Comparison of ENCODE assay signal across 15 cellular contexts in the genomic region with DNA sequence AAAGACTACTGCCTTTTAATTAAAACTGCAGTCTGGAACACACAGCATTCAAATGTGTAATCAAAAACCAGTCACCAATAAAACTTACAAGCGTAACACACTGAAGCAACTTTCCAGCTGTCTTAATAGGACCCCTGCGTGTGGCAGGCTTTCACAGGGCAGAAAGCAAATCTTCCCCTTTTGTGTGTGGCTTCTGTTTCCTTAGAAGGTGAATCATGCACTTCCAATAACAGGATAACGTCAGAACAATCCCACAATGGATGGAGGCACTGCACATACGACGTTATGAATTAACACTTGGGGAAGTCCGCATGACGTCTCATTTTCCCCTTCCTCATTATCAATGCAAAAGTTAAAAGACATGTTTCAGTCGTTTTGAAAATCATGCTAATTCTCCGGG. TPM values are rescaled to one million over a fixed set of nuclear protein-coding genes. Genes with fewer than 3 reads are reported as not detected.
DNase-seq lines count a peak whose midpoint lies in the region; ATAC-seq, FAIRE-seq and TF ChIP-seq lines count a peak whose summit lies in the region.
"Had no signal": no experiment of that assay in that cellular context is flagged by ENCODE, and none has a peak within 500 bp of the region (broad histone marks: within the 10 kb centered on the region; RNA-seq: fewer than 3 reads in every experiment).

No MANE protein-coding gene starts in this region.

- no peak overlapping the region for H4K91ac ChIP-seq in H1 (replicated peaks; ENCODE audit: insufficient read length, low read length)
- H4K91ac ChIP-seq in mesenchymal stem cell (ENCODE audit: low read length) = no peak overlapping the region

- peaks cover 2% of the 10 kb centered on the region for H3K36me3 Mint-ChIP-seq in activated naive CD4-positive, alpha-beta T cell treated with anti-CD3 and anti-CD28 coated beads for 36 hours (ENCODE audit: low read depth)
- peaks cover 19% of the 10 kb centered on the region for H3K36me3 Mint-ChIP-seq in stimulated activated memory B cell treated with anti-CD40 and anti-IgM and Interleukin-4, amounts not matched to agents 10 μg/mL and 1 μg/mL and 100 μg/mL, for 72 hours

- intact Hi-C loops in activated naive CD4-positive, alpha-beta T cell treated with anti-CD3 and anti-CD28 coated beads for 36 hours (cut with micrococcal nuclease) = loop anchor here (2.0 kb wide), 1 partner anchor 78 kb away; no protein-coding TSS in a partner anchor

- CTCF ChIA-PET in activated naive CD4-positive, alpha-beta T cell treated with anti-CD3 and anti-CD28 coated beads for 36 hours (lab: Charles Lee) = no interaction called here
- CTCF ChIA-PET in H1 (lab: Charles Lee; ENCODE audit: partially characterized antibody) = interaction anchor here (0.6 to 1.1 kb wide), 4 partner anchors 37 to 362 kb away, joined by 3 to 4 read pairs (median 4); no protein-coding TSS in a partner anchor

- H3K4me1 Mint-ChIP-seq in activated naive CD4-positive, alpha-beta T cell treated with anti-CD3 and anti-CD28 coated beads for 36 hours (ENCODE audit: low read depth) = peaks cover 7% of the 10 kb centered on the region
- H3K4me1 Mint-ChIP-seq in stimulated activated memory B cell treated with anti-CD40 and anti-IgM and Interleukin-4, amounts not matched to agents 10 μg/mL and 1 μg/mL and 100 μg/mL, for 72 hours = peaks cover 17% of the 10 kb centered on the region

- H2BK120ac ChIP-seq in H1 (replicated peaks; ENCODE audit: low read depth, low read length) = no peak overlapping the region
- no peak overlapping the region for H2BK120ac ChIP-seq in mesenchymal stem cell (ENCODE audit: low read depth, low read length)

- ATAC-seq in stimulated activated memory B cell treated with anti-CD40 and anti-IgM and Interleukin-4, amounts not matched to agents 10 μg/mL and 1 μg/mL and 100 μg/mL, for 72 hours = peak; percentile 84
- ATAC-seq: pancreas had no signal

- H2BK15ac ChIP-seq in H1 (ENCODE audit: low read length) (no peak overlapping the region), mesenchymal stem cell (ENCODE audit: low read depth, poor library complexity, severe bottlenecking) (no peak overlapping the region)

- H3K9me3 Mint-ChIP-seq in activated naive CD4-positive, alpha-beta T cell treated with anti-CD3 and anti-CD28 coated beads for 36 hours = no peaks in the 10 kb centered on the region
- no peaks in the 10 kb centered on the region for H3K9me3 Mint-ChIP-seq in stimulated activated memory B cell treated with anti-CD40 and anti-IgM and Interleukin-4, amounts not matched to agents 10 μg/mL and 1 μg/mL and 100 μg/mL, for 72 hours

- H3K56ac ChIP-seq in H1 (replicated peaks; ENCODE audit: insufficient read length, low read depth, low read length) = no peak overlapping the region

- H4K20me1 ChIP-seq in H1 (replicated peaks in 1 of 2; ENCODE audit: control insufficient read depth in 1 of 2, insufficient read depth in 2 of 2, low read length in 2 of 2) = no peaks in the 10 kb centered on the region

- TF ChIP-seq CTCF in H1 (IDR thresholded peaks at IDR 0.05; ENCODE audit: control extremely low read depth in 1 of 3, insufficient read depth in 1 of 3, low read depth in 1 of 3, low read length in 3 of 3) = no peak

- no peak overlapping the region for H3K27ac Mint-ChIP-seq in activated naive CD4-positive, alpha-beta T cell treated with anti-CD3 and anti-CD28 coated beads for 36 hours
- H3K27ac Mint-ChIP-seq in stimulated activated memory B cell treated with anti-CD40 and anti-IgM and Interleukin-4, amounts not matched to agents 10 μg/mL and 1 μg/mL and 100 μg/mL, for 72 hours = peak overlapping the region; percentile 88

- no peaks in the 10 kb centered on the region for H3K23me2 ChIP-seq in H1 (ENCODE audit: low read depth, low read length)

- H3K79me1 ChIP-seq in H1 (ENCODE audit: low read depth, low read length) (no peaks in the 10 kb centered on the region), mesenchymal stem cell (replicated peaks; ENCODE audit: low read length, poor library complexity, severe bottlenecking) (no peaks in the 10 kb centered on the region)

- TF ChIP-seq RAD21 in H1 (IDR thresholded peaks at IDR 0.05 in 1 of 2, conservative IDR thresholded peaks at IDR 0.05 in 1 of 2; ENCODE audit: low read depth in 2 of 2, low read length in 2 of 2) = no peak

- POLR2A ChIA-PET in H1 (lab: Charles Lee; ENCODE audit: partially characterized antibody) = no interaction called here

- H3K9ac ChIP-seq in H1 (replicated peaks in 1 of 4; ENCODE audit: extremely low read depth in 1 of 4, low read depth in 3 of 4, low read length in 3 of 4) = no peak overlapping the region
- H3K9ac ChIP-seq in mesenchymal stem cell (ENCODE audit: low read length) = no peak overlapping the region

- 79% methylated on average over 9 of the region's 9 CpGs; no CpG with 5 or more reads in 1 of the 2 experiments for WGBS in H1 (ENCODE audit: extremely low coverage in 1 of 2, insufficient coverage in 1 of 2, insufficient read length in 1 of 2, insufficient replicate concordance in 2 of 2, low coverage in 1 of 2, low lambda C conversion rate in 2 of 2, missing lambda C conversion rate in 1 of 2), 2 experiments
- 81% methylated on average over 9 of the region's 9 CpGs for WGBS in mesenchymal stem cell

- H3K27ac ChIP-seq in H1 (ENCODE audit: low read depth, low read length) = no peak overlapping the region
- H3K27ac ChIP-seq in mesenchymal stem cell (ENCODE audit: low read length, poor library complexity, severe bottlenecking) = no peak overlapping the region
- H3K27ac ChIP-seq: pancreas had no signal

- peak; percentile 48 for FAIRE-seq in H1 (lab: Jason Lieb, UNC)
- FAIRE-seq: pancreas had no signal

- no peak overlapping the region for H3K18ac ChIP-seq in H1 (ENCODE audit: extremely low read depth, low read length)
- no peak overlapping the region for H3K18ac ChIP-seq in mesenchymal stem cell (ENCODE audit: low read depth in 1 of 2, low read length in 2 of 2)

- no peaks in the 10 kb centered on the region for H3K27me3 Mint-ChIP-seq in activated naive CD4-positive, alpha-beta T cell treated with anti-CD3 and anti-CD28 coated beads for 36 hours (ENCODE audit: low read depth)
- H3K27me3 Mint-ChIP-seq in stimulated activated memory B cell treated with anti-CD40 and anti-IgM and Interleukin-4, amounts not matched to agents 10 μg/mL and 1 μg/mL and 100 μg/mL, for 72 hours = no peaks in the 10 kb centered on the region

- H3K23ac ChIP-seq in H1 (ENCODE audit: insufficient read length) (no peak overlapping the region), mesenchymal stem cell (ENCODE audit: low read length in 2 of 2) (no peak overlapping the region)

- H3K4me3 ChIP-seq in H1 (ENCODE audit: extremely low read depth in 1 of 4, insufficient read depth in 2 of 4, low read depth in 3 of 4, low read length in 4 of 4) = no peak overlapping the region
- H3K4me3 ChIP-seq in mesenchymal stem cell (ENCODE audit: insufficient read depth in 1 of 2, low read depth in 1 of 2, low read length in 2 of 2) = no peak overlapping the region
- H3K4me3 ChIP-seq: pancreas had no signal

- no peak overlapping the region for H4K8ac ChIP-seq in H1 (ENCODE audit: extremely low read depth, insufficient read depth, low read length)
- no peak overlapping the region for H4K8ac ChIP-seq in mesenchymal stem cell (ENCODE audit: low read length)

- no peak overlapping the region for H2AFZ ChIP-seq in H1 (ENCODE audit: low read length)
- no peak overlapping the region for H2AFZ ChIP-seq in mesenchymal stem cell (ENCODE audit: low read depth, low read length)

- H2BK5ac ChIP-seq in H1 (ENCODE audit: low read depth, low read length) = no peak overlapping the region
- no peak overlapping the region for H2BK5ac ChIP-seq in mesenchymal stem cell (ENCODE audit: low read depth, low read length, poor library complexity, severe bottlenecking)

- no peak overlapping the region for H4K5ac ChIP-seq in H1 (ENCODE audit: insufficient read length, low read depth, low read length)

- peak; percentile 30 for DNase-seq in activated naive CD4-positive, alpha-beta T cell treated with anti-CD3 and anti-CD28 coated beads for 36 hours
- no peak for DNase-seq in activated naive CD4-positive, alpha-beta T cell treated with anti-CD3 and anti-CD28 coated beads, Interleukin-2, amount 50 U/mL, for 16 hours
- peak; percentile 42 for DNase-seq in NCI-H446 treated with DMSO at 0.1 percent for 48 hours (lab: John Stamatoyannopoulos, UW)
- no peak for DNase-seq in H1 (ENCODE audit: low read depth in 1 of 2, low spot score in 2 of 2)
- no peak for DNase-seq in foreskin melanocyte
- DNase-seq in NCI-H187 treated with DMSO at 0.1 percent for 48 hours (lab: John Stamatoyannopoulos, UW) = no peak
- no peak for DNase-seq in mesenchymal stem cell
- DNase-seq: activated effector memory CD4-positive, alpha-beta T cell treated with anti-CD3 and anti-CD28 coated beads, Interleukin-2, amount 50 U/mL, for 16 hours; H7; NCI-H774; pancreas; SHP77 treated with DMSO at 0.1 percent for 48 hours had no signal

- H3K27me3 ChIP-seq in H1 (replicated peaks in 1 of 4; ENCODE audit: control insufficient read depth in 3 of 4, extremely low read depth in 1 of 4, insufficient read depth in 3 of 4, low read length in 3 of 4) (no peaks in the 10 kb centered on the region), mesenchymal stem cell (ENCODE audit: control insufficient read depth in 1 of 2, insufficient read depth in 1 of 2, low read length in 2 of 2) (peaks cover 0 to 3% of the 10 kb centered on the region in 2 experiments)
- H3K27me3 ChIP-seq: pancreas had no signal

- no peak overlapping the region for H2BK12ac ChIP-seq in H1 (ENCODE audit: low read depth, low read length)
- H2BK12ac ChIP-seq in mesenchymal stem cell (ENCODE audit: low read length in 2 of 2) = no peak overlapping the region

- H3K4ac ChIP-seq in H1 (replicated peaks; ENCODE audit: insufficient read length, low read depth, low read length) (no peak overlapping the region), mesenchymal stem cell (ENCODE audit: low read depth in 1 of 2, low read length in 2 of 2) (no peak overlapping the region)

- H3K4me1 ChIP-seq in H1 (replicated peaks in 1 of 4; ENCODE audit: control insufficient read depth in 3 of 4, insufficient read depth in 4 of 4, low read length in 3 of 4) (peaks cover 0 to 18% (median 10%) of the 10 kb centered on the region in 4 experiments; a peak in 5 of 7 replicates), mesenchymal stem cell (ENCODE audit: control insufficient read depth, insufficient read depth, low read depth, low read length) (peaks cover 3% of the 10 kb centered on the region)

- TF ChIP-seq POLR2A in H1 (IDR thresholded peaks at IDR 0.05; ENCODE audit: control extremely low read depth in 1 of 2, low read depth in 2 of 2, low read length in 2 of 2) = no peak

- H3K4me3 Mint-ChIP-seq in activated naive CD4-positive, alpha-beta T cell treated with anti-CD3 and anti-CD28 coated beads for 36 hours = no peak overlapping the region
- no peak overlapping the region for H3K4me3 Mint-ChIP-seq in stimulated activated memory B cell treated with anti-CD40 and anti-IgM and Interleukin-4, amounts not matched to agents 10 μg/mL and 1 μg/mL and 100 μg/mL, for 72 hours

- no peak overlapping the region for H3K14ac ChIP-seq in H1 (ENCODE audit: insufficient read length)
- H3K14ac ChIP-seq in mesenchymal stem cell (ENCODE audit: low read length in 2 of 2) = no peak overlapping the region

- H3K4me2 ChIP-seq in H1 (ENCODE audit: insufficient read depth in 1 of 2, low read depth in 2 of 2, low read length in 2 of 2) (no peak overlapping the region), mesenchymal stem cell (ENCODE audit: low read length, poor library complexity, severe bottlenecking) (no peak overlapping the region)

- H3K9me3 ChIP-seq in H1 (ENCODE audit: insufficient read depth in 2 of 2, low read depth in 1 of 2, low read length in 1 of 2) (no peaks in the 10 kb centered on the region), mesenchymal stem cell (ENCODE audit: control insufficient read depth, low read length) (no peaks in the 10 kb centered on the region)
- H3K9me3 ChIP-seq: pancreas had no signal

- H2AK5ac ChIP-seq in H1 (ENCODE audit: low read depth, low read length) (no peak overlapping the region), mesenchymal stem cell (ENCODE audit: low read length, severe bottlenecking) (no peak overlapping the region)

- no peaks in the 10 kb centered on the region for H3K79me2 ChIP-seq in H1 (ENCODE audit: control insufficient read depth in 1 of 2, insufficient read depth in 2 of 2, low read length in 2 of 2)

- H3K36me3 ChIP-seq in H1 (ENCODE audit: control insufficient read depth in 2 of 4, insufficient read depth in 4 of 4, low read length in 3 of 4) (no peaks in the 10 kb centered on the region), mesenchymal stem cell (ENCODE audit: control insufficient read depth in 1 of 2, insufficient read depth in 2 of 2, low read depth in 1 of 2, low read length in 2 of 2) (no peaks in the 10 kb centered on the region)

- TF ChIP-seq EP300 in H1 (IDR thresholded peaks at IDR 0.05; ENCODE audit: borderline replicate concordance in 1 of 2, low read depth in 2 of 2, low read length in 2 of 2) = no peak

- H2BK20ac ChIP-seq in H1 (ENCODE audit: low read length) = no peak overlapping the region

RNA-seq across cellular contexts. Expression of a gene that starts 44.8 kb away (rescaled TPM):
- under 1 TPM; 0.25 to 0.38 TPM for total RNA-seq in activated naive CD4-positive, alpha-beta T cell treated with anti-CD3 and anti-CD28 coated beads for 36 hours
- 2.5 and 2.9 TPM in 2 replicates for total RNA-seq in H1 (2021; fragmentation: NEBNext Ultra II Directional; extraction: Animal tissue kit (Norgen Biotek cat#: 25700))
- 0.86 and 1.4 TPM in 2 replicates for polyA plus RNA-seq in H1 (2011; rRNA removed)
- polyA plus RNA-seq in H1 (2011; cell fraction: cytosol; rRNA removed) = 1.1 TPM
- polyA plus RNA-seq in H1 (2011; cell fraction: nucleus; rRNA removed) = 1.2 TPM
- 1.5 to 2.3 TPM (median 2.0 TPM) in 4 replicates for polyA plus RNA-seq in H1 (2012, experiment 1 of 2)
- polyA plus RNA-seq in H1 (2012, experiment 2 of 2) = 2.3 TPM
- 1.3 TPM for polyA plus RNA-seq in H1 (2013, experiment 1 of 2)
- 1.3 TPM for polyA plus RNA-seq in H1 (2013, experiment 2 of 2)
- 0.29 and 0.35 TPM in 2 replicates for polyA minus RNA-seq in H1 (2011; rRNA and poly(A)+ RNA removed)
- 0.73 TPM for polyA minus RNA-seq in H1 (2011; cell fraction: cytosol; rRNA and poly(A)+ RNA removed)
- polyA minus RNA-seq in H1 (2011; cell fraction: nucleus; rRNA and poly(A)+ RNA removed) = 2.8 TPM
- polyA plus RNA-seq in mesenchymal stem cell (2013, experiment 1 of 2) = not detected
- polyA plus RNA-seq in mesenchymal stem cell (2013, experiment 2 of 2) = not detected
- total RNA-seq: fibroblast of lung had no signal
- polyA plus RNA-seq: BJ, fibroblast of lung had no signal

Comparison
In these comparisons a context has a peak if more than half of its experiments do, and no peak if none do; other contexts are left out.
1. DNase-seq: peak in activated naive CD4-positive, alpha-beta T cell treated with anti-CD3 and anti-CD28 coated beads for 36 hours (single experiment) and NCI-H446 treated with DMSO at 0.1 percent for 48 hours (single experiment); none in activated naive CD4-positive, alpha-beta T cell treated with anti-CD3 and anti-CD28 coated beads, Interleukin-2, amount 50 U/mL, for 16 hours (single experiment), H1 (0 of 2), foreskin melanocyte (single experiment), NCI-H187 treated with DMSO at 0.1 percent for 48 hours (single experiment) and mesenchymal stem cell (single experiment).